ENCODE assay signal across 21 cellular contexts in genomic region chr12:105239304-105239703, GRCh38.
"Had no signal": no experiment of that assay in that cellular context is flagged by ENCODE, and none has a peak within 500 bp of the region (broad histone marks: within the 10 kb centered on the region; RNA-seq: fewer than 3 reads in every experiment).

No MANE protein-coding gene starts in this region.

- H3K9me3 ChIP-seq: body of pancreas, heart right ventricle, left ventricle myocardium inferior, neutrophil, stomach, suprapubic skin, uterus had no signal

- DNase-seq: activated CD4-positive, alpha-beta T cell treated with anti-CD3 and anti-CD28 coated beads for 1 hour; activated CD4-positive, alpha-beta T cell treated with anti-CD3 and anti-CD28 coated beads, Interleukin-2, amount 50 U/mL, for 1 hour; activated gamma-delta T cell treated with Interleukin-2 at 50 U/mL for 16 hours; activated T-cell treated with anti-CD3 and anti-CD28 coated beads, Interleukin-2, amount 50 U/mL, for 1 hour; anterior cingulate cortex; body of pancreas; heart right ventricle; left ventricle myocardium inferior; midbrain; right cardiac atrium; stimulated activated CD4-positive, alpha-beta T cell treated with anti-CD3 and anti-CD28 coated beads, Interleukin-2, amount 100 ng/mL, for 24 hours; stomach; trophoblast cell; uterus had no signal

- H2AFZ ChIP-seq: parathyroid adenoma had no signal

- H3K27ac ChIP-seq: body of pancreas, cardiac muscle cell, epithelial cell of prostate, left ventricle myocardium inferior, parathyroid adenoma, skin epidermis, suprapubic skin, uterus had no signal

- ATAC-seq: body of pancreas; heart right ventricle; right cardiac atrium; stimulated activated effector memory CD8-positive, alpha-beta T cell treated with anti-CD3 and anti-CD28 coated beads, Interleukin-12 subunit alpha, Interleukin-12 subunit beta, amount 100 ng/mL, for 72 hours had no signal

- H3K27me3 ChIP-seq: body of pancreas, heart right ventricle, neutrophil, stomach, suprapubic skin, uterus had no signal

- H3K4me3 ChIP-seq: body of pancreas, cardiac muscle cell, heart right ventricle, left ventricle myocardium inferior, skin epidermis, stomach, suprapubic skin, uterus had no signal

- H3K36me3 ChIP-seq: cardiac muscle cell, heart right ventricle, left ventricle myocardium inferior, neutrophil, stomach, suprapubic skin, uterus had no signal

- H3K9ac ChIP-seq: parathyroid adenoma had no signal
